9 cellular contexts compared by ENCODE assay signal in the genomic region with DNA sequence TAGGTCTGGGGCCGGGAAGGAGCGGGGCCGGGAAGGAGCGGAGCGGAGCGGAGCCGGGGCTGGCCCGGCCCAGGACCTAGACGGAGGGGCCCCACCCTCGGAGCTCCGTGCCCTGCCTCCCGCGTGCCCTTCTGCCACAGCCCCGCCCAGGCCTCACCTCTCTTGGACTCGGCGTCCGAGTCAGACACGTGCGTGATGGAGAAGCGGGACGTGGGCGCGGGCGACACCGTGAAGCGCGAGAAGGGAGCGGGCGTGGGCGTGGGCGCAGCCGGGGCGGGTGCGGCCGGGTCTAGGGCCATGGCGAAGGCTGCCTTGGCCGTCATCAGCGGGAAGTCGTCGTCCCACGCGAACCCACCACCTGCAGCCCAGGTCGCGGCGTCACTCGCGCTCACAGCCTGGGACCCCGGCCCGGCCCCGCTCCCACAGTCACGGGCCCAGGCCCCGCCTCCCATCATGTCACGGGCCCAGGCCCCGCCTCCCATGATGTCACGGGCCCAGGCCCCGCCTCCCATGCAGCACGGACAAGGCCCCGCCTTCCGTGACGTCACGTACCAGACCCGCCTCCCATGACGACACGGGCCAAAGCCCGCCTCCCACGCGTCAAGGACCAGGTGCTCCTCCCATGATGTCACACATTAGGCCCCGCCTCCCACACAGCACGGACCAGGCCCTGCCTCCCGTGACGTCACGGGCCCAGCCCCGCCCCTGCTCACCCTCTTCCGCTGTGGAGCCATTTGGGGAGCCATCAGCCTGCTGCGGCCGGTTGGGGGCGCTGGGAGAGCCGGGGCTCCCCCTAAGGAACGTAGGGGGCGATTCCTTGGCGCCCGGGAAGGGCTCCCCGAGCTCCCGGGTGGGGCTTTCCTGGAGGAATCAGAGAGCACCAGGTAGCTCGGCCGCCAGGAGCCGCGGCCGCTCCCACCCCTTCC. TPM values are rescaled to one million over a fixed set of nuclear protein-coding genes. Genes with fewer than 3 reads are reported as not detected.
A peak's percentile ranks its signal among the peaks of the same experiment; 100 is the strongest.
DNase-seq lines count a peak whose midpoint lies in the region; ATAC-seq, FAIRE-seq and TF ChIP-seq lines count a peak whose summit lies in the region.
"Had no signal": no experiment of that assay in that cellular context is flagged by ENCODE, and none has a peak within 500 bp of the region (broad histone marks: within the 10 kb centered on the region; RNA-seq: fewer than 3 reads in every experiment).

No MANE protein-coding gene starts in this region.

- ATAC-seq in HG03378 (IDR thresholded peaks at IDR 0.05; ENCODE audit: unreplicated experiment), result no peak

- peak; percentile 100 for FAIRE-seq in urothelium cell line (lab: Jason Lieb, UNC)
- FAIRE-seq: endometrium had no signal

- H3K36me3 ChIP-seq in right atrium auricular region, result peaks cover 9% of the 10 kb centered on the region

- H3K27me3 ChIP-seq in right atrium auricular region, result no peaks in the 10 kb centered on the region

- no peak for TF ChIP-seq CTCF in right atrium auricular region (IDR thresholded peaks at IDR 0.05)

- H3K9me3 ChIP-seq in right atrium auricular region, result no peaks in the 10 kb centered on the region

- H3K4me3 ChIP-seq in right atrium auricular region, result peak overlapping the region in 1 of 2 donors; percentile 47

- H3K27ac ChIP-seq in angular gyrus (ENCODE audit: low read depth, low read length) (peak overlapping the region; percentile 26), right atrium auricular region (peak overlapping the region in 1 of 2 donors; percentile 46)

- peaks cover 0 to 16% of the 10 kb centered on the region in 2 donors for H3K4me1 ChIP-seq in right atrium auricular region

- peak; percentile 90 for DNase-seq in EL
- peak; percentile 66 to 70 for DNase-seq in Kasumi-1 (lab: John Stamatoyannopoulos, UW)
- DNase-seq in T-helper 22 cell (ENCODE audit: low read depth), result peak; percentile 73
- peak; percentile 63 for DNase-seq in right atrium auricular region (ENCODE audit: low spot score)
- DNase-seq in putamen (ENCODE audit: low spot score), result peak; percentile 92
- peak; percentile 98 for DNase-seq in urothelium cell line (ENCODE audit: low spot score)

RNA-seq across cellular contexts. Expression of a gene that starts 45.8 kb away (rescaled TPM):
- not detected for total RNA-seq in right atrium auricular region

RNA-seq across cellular contexts. Expression of a gene that starts 46.5 kb away (rescaled TPM):
- total RNA-seq in right atrium auricular region, result 1 to 10 TPM; 5.4 to 6.5 TPM
